ENCODE assay signal across 1 cellular context in the genomic region with DNA sequence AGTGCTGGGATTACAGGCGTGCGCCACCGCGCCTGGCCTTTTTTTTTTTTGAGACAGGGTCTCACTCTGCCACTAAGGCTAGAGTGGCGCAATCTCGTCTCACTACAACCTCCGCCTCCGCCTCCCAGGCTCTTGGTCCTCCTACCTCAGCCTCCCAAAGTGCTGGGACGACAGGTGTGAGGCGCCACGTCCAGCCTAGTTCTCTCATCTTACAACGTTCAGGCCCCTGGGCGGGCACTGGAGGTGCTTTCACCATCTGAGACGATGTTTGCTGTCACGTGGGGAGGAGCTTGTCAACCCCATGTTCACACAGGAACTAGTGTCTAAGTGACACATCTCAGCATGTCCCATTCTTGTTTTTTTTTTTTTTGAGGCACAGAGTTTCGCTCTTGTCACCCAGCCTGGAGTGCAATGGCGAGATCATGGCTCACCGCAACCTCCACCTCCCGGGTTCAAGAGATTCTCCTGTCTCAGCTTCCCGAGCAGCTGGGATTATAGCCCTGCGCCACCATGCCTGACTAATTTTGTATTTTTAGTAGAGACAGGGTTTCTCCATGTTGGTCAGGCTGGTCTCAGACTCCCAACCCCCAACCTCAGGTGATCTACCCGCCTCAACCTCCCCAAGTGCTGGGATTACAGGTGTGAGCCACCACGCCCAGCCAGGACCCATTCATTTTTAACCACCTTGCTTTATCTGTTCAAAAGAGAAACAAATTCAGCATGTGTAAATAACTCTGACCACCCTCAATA.
TF ChIP-seq lines count a peak whose summit lies in the region.

No MANE protein-coding gene starts in this region.

TF ChIP-seq in HepG2, 621 proteins besides CTCF, POLR2A, EP300 and RAD21 (continued from another document and continues in another):
- TF ChIP-seq GATAD2A (CRISPR knock-in tag; IDR thresholded peaks at IDR 0.05): no peak
- no peak for TF ChIP-seq ZNF101 (CRISPR knock-in tag; IDR thresholded peaks at IDR 0.05; ENCODE audit: borderline replicate concordance, low read depth)
- TF ChIP-seq ZBTB33 (CRISPR knock-in tag; IDR thresholded peaks at IDR 0.05): peak; percentile 94
- no peak for TF ChIP-seq ZNF496 (CRISPR knock-in tag; IDR thresholded peaks at IDR 0.05; ENCODE audit: insufficient replicate concordance)
- TF ChIP-seq ZNF678 (CRISPR knock-in tag; IDR thresholded peaks at IDR 0.05): no peak
- TF ChIP-seq TCF12 (IDR thresholded peaks at IDR 0.05): no peak
- no peak for TF ChIP-seq TCF12 (CRISPR knock-in tag; IDR thresholded peaks at IDR 0.05)
- TF ChIP-seq CEBPG (CRISPR knock-in tag; IDR thresholded peaks at IDR 0.05): peak; percentile 29; the same call in 1 of the 2 replicates
- TF ChIP-seq EZH2 (conservative IDR thresholded peaks at IDR 0.05; ENCODE audit: low read depth, low read length): no peak
- TF ChIP-seq GABPA (IDR thresholded peaks at IDR 0.05; ENCODE audit: low read depth, low read length): no peak
- no peak for TF ChIP-seq GABPA (CRISPR knock-in tag; IDR thresholded peaks at IDR 0.05; ENCODE audit: low read depth)
- no peak for TF ChIP-seq ZFP91 (CRISPR knock-in tag; IDR thresholded peaks at IDR 0.05; ENCODE audit: borderline replicate concordance)
- peak; percentile 46; the same call in 1 of the 2 replicates for TF ChIP-seq TFDP2 (CRISPR knock-in tag; IDR thresholded peaks at IDR 0.05)
- no peak for TF ChIP-seq ZNF816 (CRISPR knock-in tag; IDR thresholded peaks at IDR 0.05; ENCODE audit: borderline replicate concordance)
- TF ChIP-seq SRSF4 (IDR thresholded peaks at IDR 0.05; ENCODE audit: low read depth, low read length, poor library complexity, severe bottlenecking): no peak
- TF ChIP-seq ZNF75D (CRISPR knock-in tag; IDR thresholded peaks at IDR 0.05; ENCODE audit: borderline replicate concordance): no peak
- TF ChIP-seq TBL1XR1 (IDR thresholded peaks at IDR 0.05; ENCODE audit: borderline replicate concordance, low read length, partially characterized antibody): no peak
- TF ChIP-seq, protein P1, sequence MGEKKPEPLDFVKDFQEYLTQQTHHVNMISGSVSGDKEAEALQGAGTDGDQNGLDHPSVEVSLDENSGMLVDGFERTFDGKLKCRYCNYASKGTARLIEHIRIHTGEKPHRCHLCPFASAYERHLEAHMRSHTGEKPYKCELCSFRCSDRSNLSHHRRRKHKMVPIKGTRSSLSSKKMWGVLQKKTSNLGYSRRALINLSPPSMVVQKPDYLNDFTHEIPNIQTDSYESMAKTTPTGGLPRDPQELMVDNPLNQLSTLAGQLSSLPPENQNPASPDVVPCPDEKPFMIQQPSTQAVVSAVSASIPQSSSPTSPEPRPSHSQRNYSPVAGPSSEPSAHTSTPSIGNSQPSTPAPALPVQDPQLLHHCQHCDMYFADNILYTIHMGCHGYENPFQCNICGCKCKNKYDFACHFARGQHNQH (CRISPR knock-in tag; IDR thresholded peaks at IDR 0.05): no peak; the same call in none of the 2 replicates
- no peak for TF ChIP-seq YEATS4 (CRISPR knock-in tag; IDR thresholded peaks at IDR 0.05; ENCODE audit: borderline replicate concordance)
- TF ChIP-seq RFX5 (IDR thresholded peaks at IDR 0.05; ENCODE audit: low read depth, low read length): no peak
- no peak for TF ChIP-seq ZIK1 (CRISPR knock-in tag; IDR thresholded peaks at IDR 0.05; ENCODE audit: borderline replicate concordance, low read depth)
- TF ChIP-seq KDM2A (CRISPR knock-in tag; IDR thresholded peaks at IDR 0.05; ENCODE audit: borderline replicate concordance, low read depth): no peak; the same call in 1 of the 2 replicates
- TF ChIP-seq PRPF4 (IDR thresholded peaks at IDR 0.05; ENCODE audit: low read depth, low read length, poor library complexity, severe bottlenecking): no peak
- TF ChIP-seq ZBTB7B (CRISPR knock-in tag; IDR thresholded peaks at IDR 0.05): 0 out of 2 replicates have a peak, but pooled peaks have one; percentile 16
- TF ChIP-seq HNRNPH1 (optimal IDR thresholded peaks at IDR 0.05; ENCODE audit: low read depth, low read length): no peak
- no peak for TF ChIP-seq REPIN1 (CRISPR knock-in tag; IDR thresholded peaks at IDR 0.05; ENCODE audit: borderline replicate concordance, low read depth)
- TF ChIP-seq, protein P2, sequence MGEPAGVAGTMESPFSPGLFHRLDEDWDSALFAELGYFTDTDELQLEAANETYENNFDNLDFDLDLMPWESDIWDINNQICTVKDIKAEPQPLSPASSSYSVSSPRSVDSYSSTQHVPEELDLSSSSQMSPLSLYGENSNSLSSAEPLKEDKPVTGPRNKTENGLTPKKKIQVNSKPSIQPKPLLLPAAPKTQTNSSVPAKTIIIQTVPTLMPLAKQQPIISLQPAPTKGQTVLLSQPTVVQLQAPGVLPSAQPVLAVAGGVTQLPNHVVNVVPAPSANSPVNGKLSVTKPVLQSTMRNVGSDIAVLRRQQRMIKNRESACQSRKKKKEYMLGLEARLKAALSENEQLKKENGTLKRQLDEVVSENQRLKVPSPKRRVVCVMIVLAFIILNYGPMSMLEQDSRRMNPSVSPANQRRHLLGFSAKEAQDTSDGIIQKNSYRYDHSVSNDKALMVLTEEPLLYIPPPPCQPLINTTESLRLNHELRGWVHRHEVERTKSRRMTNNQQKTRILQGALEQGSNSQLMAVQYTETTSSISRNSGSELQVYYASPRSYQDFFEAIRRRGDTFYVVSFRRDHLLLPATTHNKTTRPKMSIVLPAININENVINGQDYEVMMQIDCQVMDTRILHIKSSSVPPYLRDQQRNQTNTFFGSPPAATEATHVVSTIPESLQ (CRISPR knock-in tag; conservative IDR thresholded peaks at IDR 0.05): no peak
- peak; percentile 55 for TF ChIP-seq FOSL2 (CRISPR knock-in tag; IDR thresholded peaks at IDR 0.05)
- no peak for TF ChIP-seq MTF2 (CRISPR knock-in tag; IDR thresholded peaks at IDR 0.05; ENCODE audit: borderline replicate concordance)
- no peak for TF ChIP-seq ZNF567 (CRISPR knock-in tag; IDR thresholded peaks at IDR 0.05; ENCODE audit: borderline replicate concordance)
- TF ChIP-seq TP53 (CRISPR knock-in tag; conservative IDR thresholded peaks at IDR 0.05): no peak
- TF ChIP-seq ZFAT (CRISPR knock-in tag; conservative IDR thresholded peaks at IDR 0.05): no peak
- no peak for TF ChIP-seq THAP11 (CRISPR knock-in tag; IDR thresholded peaks at IDR 0.05)
- TF ChIP-seq ZC3H13 (CRISPR knock-in tag; IDR thresholded peaks at IDR 0.05): peak; percentile 75; the same call in 1 of the 2 replicates
- TF ChIP-seq HMG20B (CRISPR knock-in tag; conservative IDR thresholded peaks at IDR 0.05): no peak
- no peak for TF ChIP-seq ZSCAN29 (CRISPR knock-in tag; conservative IDR thresholded peaks at IDR 0.05)
- no peak for TF ChIP-seq FOXP1 (IDR thresholded peaks at IDR 0.05)
- peak; percentile 32; the same call in 1 of the 2 replicates for TF ChIP-seq FOXP1 (CRISPR knock-in tag; IDR thresholded peaks at IDR 0.05)
- no peak for TF ChIP-seq MAF1 (CRISPR knock-in tag; IDR thresholded peaks at IDR 0.05; ENCODE audit: borderline replicate concordance)
- TF ChIP-seq ZNF746 (CRISPR knock-in tag; IDR thresholded peaks at IDR 0.05): no peak
- TF ChIP-seq, protein P3, sequence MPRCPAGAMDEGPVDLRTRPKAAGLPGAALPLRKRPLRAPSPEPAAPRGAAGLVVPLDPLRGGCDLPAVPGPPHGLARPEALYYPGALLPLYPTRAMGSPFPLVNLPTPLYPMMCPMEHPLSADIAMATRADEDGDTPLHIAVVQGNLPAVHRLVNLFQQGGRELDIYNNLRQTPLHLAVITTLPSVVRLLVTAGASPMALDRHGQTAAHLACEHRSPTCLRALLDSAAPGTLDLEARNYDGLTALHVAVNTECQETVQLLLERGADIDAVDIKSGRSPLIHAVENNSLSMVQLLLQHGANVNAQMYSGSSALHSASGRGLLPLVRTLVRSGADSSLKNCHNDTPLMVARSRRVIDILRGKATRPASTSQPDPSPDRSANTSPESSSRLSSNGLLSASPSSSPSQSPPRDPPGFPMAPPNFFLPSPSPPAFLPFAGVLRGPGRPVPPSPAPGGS (CRISPR knock-in tag; IDR thresholded peaks at IDR 0.05): no peak
- TF ChIP-seq, protein P4, sequence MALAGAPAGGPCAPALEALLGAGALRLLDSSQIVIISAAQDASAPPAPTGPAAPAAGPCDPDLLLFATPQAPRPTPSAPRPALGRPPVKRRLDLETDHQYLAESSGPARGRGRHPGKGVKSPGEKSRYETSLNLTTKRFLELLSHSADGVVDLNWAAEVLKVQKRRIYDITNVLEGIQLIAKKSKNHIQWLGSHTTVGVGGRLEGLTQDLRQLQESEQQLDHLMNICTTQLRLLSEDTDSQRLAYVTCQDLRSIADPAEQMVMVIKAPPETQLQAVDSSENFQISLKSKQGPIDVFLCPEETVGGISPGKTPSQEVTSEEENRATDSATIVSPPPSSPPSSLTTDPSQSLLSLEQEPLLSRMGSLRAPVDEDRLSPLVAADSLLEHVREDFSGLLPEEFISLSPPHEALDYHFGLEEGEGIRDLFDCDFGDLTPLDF (CRISPR knock-in tag; IDR thresholded peaks at IDR 0.05): no peak
- TF ChIP-seq FOXA3 (CRISPR knock-in tag; IDR thresholded peaks at IDR 0.05): no peak
- TF ChIP-seq RFXANK (CRISPR knock-in tag; IDR thresholded peaks at IDR 0.05): no peak
- peak; percentile 31; the same call in 1 of the 2 replicates for TF ChIP-seq MNT (IDR thresholded peaks at IDR 0.05)
- TF ChIP-seq KLF13 (CRISPR knock-in tag; IDR thresholded peaks at IDR 0.05): no peak
- TF ChIP-seq TBX3 (IDR thresholded peaks at IDR 0.05; ENCODE audit: borderline replicate concordance): no peak
- TF ChIP-seq ZNF513 (CRISPR knock-in tag; conservative IDR thresholded peaks at IDR 0.05): no peak
- TF ChIP-seq ZNF674 (CRISPR knock-in tag; IDR thresholded peaks at IDR 0.05; ENCODE audit: low read depth): no peak
- no peak for TF ChIP-seq ZNF883 (CRISPR knock-in tag; IDR thresholded peaks at IDR 0.05; ENCODE audit: not compliant biosample characterization)
- TF ChIP-seq ZNF784 (CRISPR knock-in tag; IDR thresholded peaks at IDR 0.05; ENCODE audit: borderline replicate concordance): peak; percentile 62; the same call in 1 of the 2 replicates
- peak; percentile 16; the same call in 1 of the 2 replicates for TF ChIP-seq ZNF768 (CRISPR knock-in tag; IDR thresholded peaks at IDR 0.05)
- 0 out of 2 replicates have a peak, but pooled peaks have one; percentile 37 for TF ChIP-seq KDM4B (CRISPR knock-in tag; IDR thresholded peaks at IDR 0.05)
